In the genomic region with DNA sequence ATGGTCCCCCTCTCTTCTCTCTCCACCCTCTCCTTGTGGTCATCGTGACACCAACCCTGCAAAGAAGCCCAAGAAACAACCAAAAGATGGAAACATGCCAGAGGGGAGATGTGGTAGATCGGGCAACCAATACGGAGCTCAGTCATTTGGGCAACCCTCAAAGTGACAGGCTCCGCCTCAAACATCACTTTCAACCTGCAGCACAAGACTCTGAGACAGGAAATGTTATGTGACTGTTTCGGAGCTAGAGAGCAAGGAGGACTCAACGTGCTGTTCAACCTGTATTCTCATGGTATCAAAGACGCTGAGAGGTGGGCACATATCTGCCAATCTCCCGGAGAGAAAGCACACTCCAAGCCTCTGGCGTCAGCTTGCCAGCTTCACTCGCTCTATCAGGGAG, we compare ENCODE assay signal across 1 cellular context.
TF ChIP-seq lines count a peak whose summit lies in the region.

No MANE protein-coding gene starts in this region.

TF ChIP-seq in K562, 482 proteins besides CTCF, POLR2A, EP300 and RAD21 (continued from another document):
- TF ChIP-seq, protein P1, sequence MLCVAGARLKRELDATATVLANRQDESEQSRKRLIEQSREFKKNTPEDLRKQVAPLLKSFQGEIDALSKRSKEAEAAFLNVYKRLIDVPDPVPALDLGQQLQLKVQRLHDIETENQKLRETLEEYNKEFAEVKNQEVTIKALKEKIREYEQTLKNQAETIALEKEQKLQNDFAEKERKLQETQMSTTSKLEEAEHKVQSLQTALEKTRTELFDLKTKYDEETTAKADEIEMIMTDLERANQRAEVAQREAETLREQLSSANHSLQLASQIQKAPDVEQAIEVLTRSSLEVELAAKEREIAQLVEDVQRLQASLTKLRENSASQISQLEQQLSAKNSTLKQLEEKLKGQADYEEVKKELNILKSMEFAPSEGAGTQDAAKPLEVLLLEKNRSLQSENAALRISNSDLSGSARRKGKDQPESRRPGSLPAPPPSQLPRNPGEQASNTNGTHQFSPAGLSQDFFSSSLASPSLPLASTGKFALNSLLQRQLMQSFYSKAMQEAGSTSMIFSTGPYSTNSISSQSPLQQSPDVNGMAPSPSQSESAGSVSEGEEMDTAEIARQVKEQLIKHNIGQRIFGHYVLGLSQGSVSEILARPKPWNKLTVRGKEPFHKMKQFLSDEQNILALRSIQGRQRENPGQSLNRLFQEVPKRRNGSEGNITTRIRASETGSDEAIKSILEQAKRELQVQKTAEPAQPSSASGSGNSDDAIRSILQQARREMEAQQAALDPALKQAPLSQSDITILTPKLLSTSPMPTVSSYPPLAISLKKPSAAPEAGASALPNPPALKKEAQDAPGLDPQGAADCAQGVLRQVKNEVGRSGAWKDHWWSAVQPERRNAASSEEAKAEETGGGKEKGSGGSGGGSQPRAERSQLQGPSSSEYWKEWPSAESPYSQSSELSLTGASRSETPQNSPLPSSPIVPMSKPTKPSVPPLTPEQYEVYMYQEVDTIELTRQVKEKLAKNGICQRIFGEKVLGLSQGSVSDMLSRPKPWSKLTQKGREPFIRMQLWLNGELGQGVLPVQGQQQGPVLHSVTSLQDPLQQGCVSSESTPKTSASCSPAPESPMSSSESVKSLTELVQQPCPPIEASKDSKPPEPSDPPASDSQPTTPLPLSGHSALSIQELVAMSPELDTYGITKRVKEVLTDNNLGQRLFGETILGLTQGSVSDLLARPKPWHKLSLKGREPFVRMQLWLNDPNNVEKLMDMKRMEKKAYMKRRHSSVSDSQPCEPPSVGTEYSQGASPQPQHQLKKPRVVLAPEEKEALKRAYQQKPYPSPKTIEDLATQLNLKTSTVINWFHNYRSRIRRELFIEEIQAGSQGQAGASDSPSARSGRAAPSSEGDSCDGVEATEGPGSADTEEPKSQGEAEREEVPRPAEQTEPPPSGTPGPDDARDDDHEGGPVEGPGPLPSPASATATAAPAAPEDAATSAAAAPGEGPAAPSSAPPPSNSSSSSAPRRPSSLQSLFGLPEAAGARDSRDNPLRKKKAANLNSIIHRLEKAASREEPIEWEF (CRISPR knock-in tag; IDR thresholded peaks at IDR 0.05): no peak
- TF ChIP-seq ZNF146 (CRISPR knock-in tag; IDR thresholded peaks at IDR 0.05; ENCODE audit: unreplicated experiment) (no peak), HNRNPLL (IDR thresholded peaks at IDR 0.05; ENCODE audit: low read depth, low read length, poor library complexity, severe bottlenecking) (no peak), GTF2E2 (tag; IDR thresholded peaks at IDR 0.05) (no peak), U2AF1 (optimal IDR thresholded peaks at IDR 0.05; ENCODE audit: low read depth, low read length) (no peak)
- TF ChIP-seq, protein P2, sequence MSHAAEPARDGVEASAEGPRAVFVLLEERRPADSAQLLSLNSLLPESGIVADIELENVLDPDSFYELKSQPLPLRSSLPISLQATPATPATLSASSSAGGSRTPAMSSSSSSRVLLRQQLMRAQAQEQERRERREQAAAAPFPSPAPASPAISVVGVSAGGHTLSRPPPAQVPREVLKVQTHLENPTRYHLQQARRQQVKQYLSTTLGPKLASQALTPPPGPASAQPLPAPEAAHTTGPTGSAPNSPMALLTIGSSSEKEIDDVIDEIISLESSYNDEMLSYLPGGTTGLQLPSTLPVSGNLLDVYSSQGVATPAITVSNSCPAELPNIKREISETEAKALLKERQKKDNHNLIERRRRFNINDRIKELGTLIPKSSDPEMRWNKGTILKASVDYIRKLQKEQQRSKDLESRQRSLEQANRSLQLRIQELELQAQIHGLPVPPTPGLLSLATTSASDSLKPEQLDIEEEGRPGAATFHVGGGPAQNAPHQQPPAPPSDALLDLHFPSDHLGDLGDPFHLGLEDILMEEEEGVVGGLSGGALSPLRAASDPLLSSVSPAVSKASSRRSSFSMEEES (CRISPR knock-in tag; IDR thresholded peaks at IDR 0.05): no peak
- TF ChIP-seq, protein P3, sequence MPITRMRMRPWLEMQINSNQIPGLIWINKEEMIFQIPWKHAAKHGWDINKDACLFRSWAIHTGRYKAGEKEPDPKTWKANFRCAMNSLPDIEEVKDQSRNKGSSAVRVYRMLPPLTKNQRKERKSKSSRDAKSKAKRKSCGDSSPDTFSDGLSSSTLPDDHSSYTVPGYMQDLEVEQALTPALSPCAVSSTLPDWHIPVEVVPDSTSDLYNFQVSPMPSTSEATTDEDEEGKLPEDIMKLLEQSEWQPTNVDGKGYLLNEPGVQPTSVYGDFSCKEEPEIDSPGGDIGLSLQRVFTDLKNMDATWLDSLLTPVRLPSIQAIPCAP (CRISPR knock-in tag; IDR thresholded peaks at IDR 0.05; ENCODE audit: borderline replicate concordance): no peak
- TF ChIP-seq, protein P4, sequence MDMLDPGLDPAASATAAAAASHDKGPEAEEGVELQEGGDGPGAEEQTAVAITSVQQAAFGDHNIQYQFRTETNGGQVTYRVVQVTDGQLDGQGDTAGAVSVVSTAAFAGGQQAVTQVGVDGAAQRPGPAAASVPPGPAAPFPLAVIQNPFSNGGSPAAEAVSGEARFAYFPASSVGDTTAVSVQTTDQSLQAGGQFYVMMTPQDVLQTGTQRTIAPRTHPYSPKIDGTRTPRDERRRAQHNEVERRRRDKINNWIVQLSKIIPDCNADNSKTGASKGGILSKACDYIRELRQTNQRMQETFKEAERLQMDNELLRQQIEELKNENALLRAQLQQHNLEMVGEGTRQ (CRISPR knock-in tag; IDR thresholded peaks at IDR 0.05): no peak
